ENCODE assay signal across 27 cellular contexts in the genomic region with DNA sequence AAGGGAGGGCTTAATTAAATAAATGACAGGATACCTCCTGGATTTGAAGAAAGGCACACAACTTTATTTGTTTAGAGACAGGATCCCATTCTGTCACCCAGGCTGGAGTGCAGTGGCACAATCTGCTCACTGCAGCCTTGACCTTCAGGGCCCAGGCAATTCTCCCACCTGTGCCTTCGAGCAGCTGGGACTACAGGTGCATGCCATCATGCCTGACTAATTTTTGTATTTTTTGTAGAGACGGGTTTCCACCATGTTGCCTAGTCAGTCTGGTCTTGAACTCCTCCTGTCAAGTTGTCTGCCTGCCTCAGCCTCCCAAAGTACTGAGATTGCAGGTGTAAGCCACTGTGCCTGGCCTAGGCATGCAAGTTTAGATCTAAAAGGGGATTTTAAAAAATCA.
"Had no signal": no experiment of that assay in that cellular context is flagged by ENCODE, and none has a peak within 500 bp of the region (broad histone marks: within the 10 kb centered on the region; RNA-seq: fewer than 3 reads in every experiment).

No MANE protein-coding gene starts in this region.

- H3K36me3 ChIP-seq: Peyer's patch, WERI-Rb-1 had no signal

- H3K4me1 ChIP-seq: Peyer's patch had no signal

- H3K9me3 ChIP-seq: Peyer's patch had no signal

- H3K27me3 ChIP-seq: Peyer's patch had no signal

- ATAC-seq: activated CD8-positive, alpha-beta memory T cell treated with anti-CD3 and anti-CD28 coated beads, Interleukin-2, amount 10 ng/mL, durations not matched to agents 7 days and 5 days; activated naive CD8-positive, alpha-beta T cell treated with anti-CD3 and anti-CD28 coated beads, Interleukin-2, amount 50 U/mL, for 24 hours; PC-3 had no signal

- DNase-seq: activated CD4-positive, alpha-beta memory T cell treated with anti-CD3 and anti-CD28 coated beads, Interleukin-2, amount 10 ng/mL, durations not matched to agents 7 days and 5 days; activated CD4-positive, alpha-beta T cell treated with anti-CD3 and anti-CD28 coated beads for 1 hour; activated CD4-positive, alpha-beta T cell treated with anti-CD3 and anti-CD28 coated beads for 48 hours; activated CD4-positive, CD25-positive, alpha-beta regulatory T cell; activated CD8-positive, alpha-beta memory T cell treated with anti-CD3 and anti-CD28 coated beads for 24 hours; activated CD8-positive, alpha-beta memory T cell treated with anti-CD3 and anti-CD28 coated beads, Interleukin-2, amount 10 ng/mL, durations not matched to agents 7 days and 5 days; activated CD8-positive, alpha-beta memory T cell treated with anti-CD3 and anti-CD28 coated beads, Interleukin-2, amount 50 U/mL, for 48 hours; activated effector memory CD4-positive, alpha-beta T cell treated with Interleukin-2 at 50 U/mL for 16 hours; activated naive CD4-positive, alpha-beta T cell treated with anti-CD3 and anti-CD28 coated beads, Interleukin-2, amount 10 ng/mL, durations not matched to agents 7 days and 5 days; activated naive CD8-positive, alpha-beta T cell treated with anti-CD3 and anti-CD28 coated beads, Interleukin-2, amount 50 U/mL, for 24 hours; activated T-cell treated with anti-CD3 and anti-CD28 coated beads, Interleukin-2, amount 50 U/mL, for 48 hours; anterior cingulate cortex; caudate nucleus; NCI-H1092 treated with DMSO at 0.1 percent for 48 hours; NCI-H1417; NCI-H1694; NCI-H1930; NCI-H2081 treated with DMSO at 0.1 percent for 48 hours; NCI-H226; NCI-H446 treated with DMSO at 0.1 percent for 48 hours; NCI-H524; PC-3; Peyer's patch; RPMI8226; T1000; WERI-Rb-1 had no signal

- H3K27ac ChIP-seq: Peyer's patch, WERI-Rb-1 had no signal

- H3K4me3 ChIP-seq: Peyer's patch had no signal

- FAIRE-seq: bronchial epithelial cell had no signal
